8 cellular contexts compared by ENCODE assay signal in the genomic region with DNA sequence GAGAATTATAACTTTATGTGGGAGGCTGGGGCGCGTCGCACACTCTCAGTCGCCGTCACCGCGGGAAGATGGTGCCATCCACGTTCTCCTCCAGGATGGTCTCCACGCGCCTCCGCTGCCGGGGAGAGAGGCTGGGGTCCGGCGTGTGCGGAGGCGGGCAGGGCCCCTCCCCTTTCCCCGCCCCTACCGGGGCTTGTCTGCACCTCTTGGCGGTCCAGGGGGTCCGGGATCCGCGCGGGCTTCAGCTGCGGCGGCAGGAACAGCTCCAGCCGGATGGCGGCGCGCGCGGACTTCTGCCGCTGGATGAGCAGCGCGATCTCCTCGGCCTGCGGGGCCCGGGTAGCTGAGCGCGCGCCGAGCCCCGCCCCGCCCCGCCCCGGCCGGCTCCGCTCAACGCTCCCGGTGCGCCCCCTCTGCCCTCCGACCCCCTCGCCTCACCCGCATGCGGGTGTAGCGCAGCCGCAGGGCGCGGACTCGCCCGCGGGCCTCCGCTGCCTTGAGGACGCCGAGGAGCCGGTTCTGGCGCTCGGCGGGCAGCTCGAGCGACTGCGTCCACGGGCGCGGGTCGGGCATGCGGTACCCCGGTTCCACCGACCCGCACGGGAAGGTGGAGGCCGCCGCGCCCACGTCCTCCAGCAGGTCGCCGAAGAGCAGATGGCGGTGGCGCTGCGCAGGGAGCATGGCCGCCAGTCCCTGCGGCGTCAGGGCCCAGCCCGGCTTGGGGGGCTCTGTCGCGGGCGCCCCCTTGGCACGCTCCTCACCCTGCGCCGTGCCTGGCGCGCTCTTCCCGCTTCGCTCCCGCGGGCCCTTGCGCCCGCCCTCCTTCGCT. TPM values are rescaled to one million over a fixed set of nuclear protein-coding genes. Genes with fewer than 3 reads are reported as not detected.
DNase-seq lines count a peak whose midpoint lies in the region; ATAC-seq and TF ChIP-seq lines count a peak whose summit lies in the region.

No MANE protein-coding gene starts in this region.

- WGBS in right cardiac atrium: under 1% methylated on average over 108 of the region's 108 CpGs

- no peaks in the 10 kb centered on the region for H3K36me3 Mint-ChIP-seq in T-cell

- H3K27me3 Mint-ChIP-seq in T-cell: peaks cover 0 to 8% of the 10 kb centered on the region in 2 donors

- H3K27ac Mint-ChIP-seq in T-cell: peak overlapping the region in 1 of 2 donors; percentile 23

- H3K9me3 Mint-ChIP-seq in T-cell: peaks cover 0 to 2% (median 0%) of the 10 kb centered on the region in 3 donors

- CTCF ChIA-PET in T-cell (lab: Charles Lee): interaction anchor here in 1 of 2 donors (0.5 to 1.6 kb wide), 4 partner anchors 44 to 1961 kb away, joined by 3 to 5 read pairs (median 3); partner anchors contain the start of genes LIME1 and LSM14B

- H3K9me3 ChIP-seq in ascending aorta: no peaks in the 10 kb centered on the region
- no peaks in the 10 kb centered on the region for H3K9me3 ChIP-seq in right cardiac atrium (ENCODE audit: control insufficient read depth, low read length)

- H3K36me3 ChIP-seq in ascending aorta: no peaks in the 10 kb centered on the region

- DNase-seq in EL (peak; percentile 77), NCI-H1048 (lab: John Stamatoyannopoulos, UW) (peak; percentile 48), T-cell (peak in 33 of 34 experiments; percentile 27 to 72 (median 48)), ascending aorta (ENCODE audit: low spot score in 2 of 2) (peak in 1 of 2 donors; percentile 81), right cardiac atrium (peak; percentile 77 to 93 (median 89)), retinal pigment epithelial cell (ENCODE audit: low read depth) (no peak)

- TF ChIP-seq CTCF in ascending aorta (IDR thresholded peaks at IDR 0.05) (peak; percentile 40 to 62 (median 52)), retinal pigment epithelial cell (conservative IDR thresholded peaks at IDR 0.05; ENCODE audit: low read depth, low read length) (peak; percentile 51)

- H3K27ac ChIP-seq in ascending aorta (no peak overlapping the region), right cardiac atrium (ENCODE audit: low read length) (no peak overlapping the region)

- H3K4me1 ChIP-seq in ascending aorta: peaks cover 14 to 23% of the 10 kb centered on the region in 2 donors
- no peaks in the 10 kb centered on the region for H3K4me1 ChIP-seq in right cardiac atrium (ENCODE audit: control insufficient read depth, insufficient read depth, low read length)

- H3K4me3 ChIP-seq in ascending aorta: peak overlapping the region; percentile 54 to 74
- H3K4me3 ChIP-seq in right cardiac atrium (ENCODE audit: low read length): peak overlapping the region; percentile 71
- H3K4me3 ChIP-seq in retinal pigment epithelial cell (ENCODE audit: low read length): peak overlapping the region; percentile 15

- peak overlapping the region; percentile 65 to 88 (median 70) for H3K4me3 Mint-ChIP-seq in T-cell

- POLR2A ChIA-PET in T-cell (lab: Charles Lee): no interaction called here

- ATAC-seq in T-cell (replicated peaks in 1 of 4) (peak; percentile 46 to 62 (median 60)), right cardiac atrium (peak; percentile 44 to 48), HG03159 (IDR thresholded peaks at IDR 0.05; ENCODE audit: unreplicated experiment) (no peak), GM18907 (IDR thresholded peaks at IDR 0.05; ENCODE audit: unreplicated experiment) (no peak)

- peaks cover 31 to 39% (median 34%) of the 10 kb centered on the region in 3 donors for H3K4me1 Mint-ChIP-seq in T-cell

- intact Hi-C loops in ascending aorta (cut with DNase I): loop anchor here (5.0 kb wide), 1 partner anchor 39 kb away; no protein-coding TSS in a partner anchor
- intact Hi-C loops in right cardiac atrium (cut with DNase I): loop anchor here in 1 of 4 donors (5.0 kb wide), 1 partner anchor 39 kb away; no protein-coding TSS in a partner anchor

- peaks cover 7% of the 10 kb centered on the region for H3K27me3 ChIP-seq in ascending aorta
- no peaks in the 10 kb centered on the region for H3K27me3 ChIP-seq in right cardiac atrium (ENCODE audit: control insufficient read depth, insufficient read depth)

RNA-seq across cellular contexts. Expression of gene LKAAEAR1, which starts 0.6 kb away (rescaled TPM):
- total RNA-seq in T-cell (under 1 TPM in 3 of 5 donors, not detected in 2; 0.30 to 0.86 (median 0.35) TPM), ascending aorta (not detected), right cardiac atrium (under 1 TPM in 3 of 4 donors, not detected in 1; 0.29 to 0.65 (median 0.50) TPM)
- 0.41 TPM for polyA plus RNA-seq in right cardiac atrium

RNA-seq across cellular contexts. Expression of gene OPRL1, which starts 3.7 kb away (rescaled TPM):
- 1 to 10 TPM; 1.1 to 1.9 (median 1.5) TPM for total RNA-seq in T-cell
- 0.21 TPM for total RNA-seq in ascending aorta
- 1 to 10 TPM in 2 of 4 donors, under 1 TPM in 2; 0.50 to 1.3 (median 1.1) TPM for total RNA-seq in right cardiac atrium
- 0.81 TPM for polyA plus RNA-seq in right cardiac atrium

RNA-seq across cellular contexts. Expression of gene RGS19, which starts 4.3 kb away (rescaled TPM):
- total RNA-seq in T-cell (10 to 100 TPM; 39.2 to 61.7 (median 57.3) TPM), ascending aorta (109 TPM), right cardiac atrium (1 to 10 TPM; 6.3 to 9.1 (median 8.3) TPM)
- polyA plus RNA-seq in right cardiac atrium: 5.8 TPM

RNA-seq across cellular contexts. Expression of gene TCEA2, which starts 20.6 kb away (rescaled TPM):
- total RNA-seq in T-cell: 10 to 100 TPM; 25.8 to 49.7 (median 40.1) TPM
- total RNA-seq in ascending aorta: 61.4 TPM
- 10 to 100 TPM; 46.3 to 52.0 (median 50.0) TPM for total RNA-seq in right cardiac atrium
- polyA plus RNA-seq in right cardiac atrium: 38.3 TPM

RNA-seq across cellular contexts. Expression of gene NPBWR2, which starts 23.8 kb away (rescaled TPM):
- total RNA-seq in T-cell: not detected
- total RNA-seq in ascending aorta: not detected
- total RNA-seq in right cardiac atrium: not detected
- not detected for polyA plus RNA-seq in right cardiac atrium

Comparison
In these comparisons a context has a peak if more than half of its experiments do, and no peak if none do; other contexts are left out.
1. ATAC-seq: peak in T-cell (4 of 4) and right cardiac atrium (2 of 2); none in HG03159 (single experiment) and GM18907 (single experiment).
2. H3K4me3 ChIP-seq: peak in every context shown above with its lines; median percentile 71 in right cardiac atrium; 64 in ascending aorta; 15 in retinal pigment epithelial cell.